ENCODE assay signal across 8 cellular contexts in the genomic region with DNA sequence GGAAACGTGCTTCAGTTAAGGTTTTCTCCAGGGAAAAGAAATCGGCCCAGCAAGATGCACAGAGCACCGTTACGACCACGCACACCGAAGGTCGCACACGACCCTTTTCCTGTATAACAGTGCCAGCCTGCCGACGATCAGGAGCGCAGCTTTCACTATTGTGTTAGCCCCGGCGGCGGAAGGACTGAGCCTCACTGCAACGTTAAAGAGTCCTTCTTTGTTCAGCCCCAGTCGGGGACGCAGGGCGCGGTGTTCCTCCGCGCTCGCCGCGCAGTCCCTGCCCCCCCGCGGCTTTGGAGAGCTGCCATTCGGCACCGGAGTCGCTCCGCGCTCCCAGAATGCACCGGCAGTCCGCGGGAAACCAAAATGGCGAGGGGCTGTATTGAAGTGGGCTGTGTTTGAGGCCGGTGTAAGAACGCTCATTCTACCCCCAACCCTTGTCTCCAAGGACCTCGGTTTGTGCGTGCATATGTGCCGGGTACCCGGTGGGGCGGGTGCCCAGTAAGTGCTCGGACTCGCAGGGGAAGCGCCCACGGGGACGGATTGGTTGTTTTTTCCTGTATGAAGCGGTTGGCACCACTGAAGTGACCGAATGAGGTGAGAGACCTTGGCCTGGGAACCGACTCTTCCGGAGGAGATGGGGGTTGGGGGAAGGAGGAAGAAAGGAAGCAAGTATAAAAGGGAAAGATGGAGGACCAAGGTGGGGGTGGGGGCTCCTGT. TPM values are rescaled to one million over a fixed set of nuclear protein-coding genes. Genes with fewer than 3 reads are reported as not detected.
DNase-seq lines count a peak whose midpoint lies in the region; ATAC-seq, FAIRE-seq and TF ChIP-seq lines count a peak whose summit lies in the region.

A gene (plus strand): TSS at position 349 of the 720 bp plus-strand sequence. CDS start 244 bp downstream, at position 593.

- H3K9me3 ChIP-seq in Caco-2, result no peaks in the 10 kb centered on the region
- peaks cover 3 to 8% of the 10 kb centered on the region in 2 experiments; a peak in 2 of 4 replicates for H3K9me3 ChIP-seq in H1 (ENCODE audit: insufficient read depth in 2 of 2, low read depth in 1 of 2, low read length in 1 of 2)

- peak within 1 kb of the TSS; percentile 43; the same call in 1 of the 2 replicates for H2BK20ac ChIP-seq in H1 (ENCODE audit: low read length)

- WGBS in H1 (ENCODE audit: extremely low coverage in 1 of 2, insufficient coverage in 1 of 2, insufficient read length in 1 of 2, insufficient replicate concordance in 2 of 2, low coverage in 1 of 2, low lambda C conversion rate in 2 of 2, missing lambda C conversion rate in 1 of 2), 2 experiments, result 1% methylated on average over 50 of the region's 51 CpGs; no CpG with 5 or more reads in 1 of the 2 experiments

- H3K56ac ChIP-seq in H1 (replicated peaks; ENCODE audit: insufficient read length, low read depth, low read length), result peak within 1 kb of the TSS; percentile 90

- BruUV-seq in Caco-2 (replicated peaks; lab: Mats Ljungman, UMichigan), result TSS peak; percentile 41

- H3K4me2 ChIP-seq in H1 (ENCODE audit: insufficient read depth in 1 of 2, low read depth in 2 of 2, low read length in 2 of 2), result peak within 1 kb of the TSS; percentile 46 to 78

- H4K5ac ChIP-seq in H1 (ENCODE audit: insufficient read length, low read depth, low read length), result peak within 1 kb of the TSS; percentile 92

- TF ChIP-seq POLR2A in H1 (IDR thresholded peaks at IDR 0.05; ENCODE audit: control extremely low read depth in 1 of 2, low read depth in 2 of 2, low read length in 2 of 2), result peak; percentile 96 to 98

- H2AK5ac ChIP-seq in H1 (ENCODE audit: low read depth, low read length), result peak within 1 kb of the TSS; percentile 76

- H3K4me3 ChIP-seq in Caco-2 (ENCODE audit: low read depth, low read length) (peak within 1 kb of the TSS; percentile 59), H1 (ENCODE audit: extremely low read depth in 1 of 4, insufficient read depth in 2 of 4, low read depth in 3 of 4, low read length in 4 of 4) (peak within 1 kb of the TSS; percentile 82 to 100 (median 98))

- H4K91ac ChIP-seq in H1 (replicated peaks; ENCODE audit: insufficient read length, low read length), result peak within 1 kb of the TSS; percentile 93

- peak within 1 kb of the TSS; percentile 83 for H2BK120ac ChIP-seq in H1 (replicated peaks; ENCODE audit: low read depth, low read length)

- peak within 1 kb of the TSS; percentile 85; the same call in 1 of the 2 replicates for H2BK12ac ChIP-seq in H1 (ENCODE audit: low read depth, low read length)

- H3K9me3 Mint-ChIP-seq in Caco-2 (ENCODE audit: unreplicated experiment) (no peaks in the 10 kb centered on the region), memory B cell (no peaks in the 10 kb centered on the region)

- peak within 1 kb of the TSS; percentile 97 for H3K27ac ChIP-seq in H1 (ENCODE audit: low read depth, low read length)

- CTCF ChIA-PET in Caco-2 (lab: Charles Lee), result interaction anchor here (0.6 to 1.2 kb wide), 2 partner anchors 87 to 226 kb away, joined by 4 to 6 read pairs; no protein-coding TSS in a partner anchor
- CTCF ChIA-PET in H1 (lab: Charles Lee; ENCODE audit: partially characterized antibody), result interaction anchor here (0.6 to 1.6 kb wide), 8 partner anchors 12 to 39 kb away, joined by 3 to 6 read pairs (median 4); no protein-coding TSS in a partner anchor

- H3K36me3 Mint-ChIP-seq in Caco-2 (ENCODE audit: insufficient read depth, unreplicated experiment) (peaks cover 17% of the 10 kb centered on the region), memory B cell (peaks cover 7% of the 10 kb centered on the region)

- H4K20me1 ChIP-seq in H1 (replicated peaks in 1 of 2; ENCODE audit: control insufficient read depth in 1 of 2, insufficient read depth in 2 of 2, low read length in 2 of 2), result peaks cover 5 to 6% of the 10 kb centered on the region in 2 experiments

- H3K23me2 ChIP-seq in H1 (ENCODE audit: low read depth, low read length), result peaks cover 4% of the 10 kb centered on the region; the same call in 1 of the 2 replicates

- no peaks in the 10 kb centered on the region for H3K79me1 ChIP-seq in H1 (ENCODE audit: low read depth, low read length)

- H3K4me1 Mint-ChIP-seq in Caco-2 (ENCODE audit: low read depth, unreplicated experiment) (no peaks in the 10 kb centered on the region), memory B cell (peaks cover 25% of the 10 kb centered on the region)

- intact Hi-C loops in Caco-2 (cut with micrococcal nuclease; ENCODE audit: unreplicated experiment), result no loop called here

- H3K9ac ChIP-seq in H1 (replicated peaks in 1 of 4; ENCODE audit: extremely low read depth in 1 of 4, low read depth in 3 of 4, low read length in 3 of 4), result peak within 1 kb of the TSS; percentile 97 to 100 (median 98)

- peak; percentile 81 for ATAC-seq in GM21381 (IDR thresholded peaks at IDR 0.05; ENCODE audit: unreplicated experiment)
- ATAC-seq in memory B cell (ENCODE audit: low read depth), result peak; percentile 87

- H2BK5ac ChIP-seq in H1 (ENCODE audit: low read depth, low read length), result peak within 1 kb of the TSS; percentile 99

- peaks cover 44 to 54% of the 10 kb centered on the region in 2 experiments for H3K79me2 ChIP-seq in H1 (ENCODE audit: control insufficient read depth in 1 of 2, insufficient read depth in 2 of 2, low read length in 2 of 2)

- peak; percentile 19 for FAIRE-seq in H1 (lab: Jason Lieb, UNC)

- DNase-seq in Caco-2 (peak; percentile 93 to 94), HUDEP-2 (lab: John Stamatoyannopoulos, UW; ENCODE audit: unreplicated experiment in 76 of 76) (peak; percentile 20 to 96 (median 92)), NOMO-1 treated with dmso at 0.1 percent for 144 hours (lab: John Stamatoyannopoulos, UW; ENCODE audit: unreplicated experiment) (peak; percentile 88), H1 (ENCODE audit: low read depth in 1 of 2, low spot score in 2 of 2) (peak; percentile 91 to 98), memory B cell (ENCODE audit: low spot score in 2 of 2) (peak; percentile 86 to 87)
- DNase-seq in activated CD8-positive, alpha-beta memory T cell treated with anti-CD3 and anti-CD28 coated beads for 4 hours (ENCODE audit: low read depth in 2 of 2), result peak; percentile 89 to 90
- DNase-seq in stimulated activated CD8-positive, alpha-beta memory T cell treated with anti-CD3 and anti-CD28 coated beads, Interleukin-12 subunit alpha, Interleukin-12 subunit beta, amount 100 ng/mL, for 1 hour (ENCODE audit: low read depth), result peak; percentile 90

- H4K8ac ChIP-seq in H1 (ENCODE audit: extremely low read depth, insufficient read depth, low read length), result peak within 1 kb of the TSS; percentile 99; the same call in 1 of the 2 replicates

- peak; percentile 22 to 24; a peak in 1 of 4 replicates for TF ChIP-seq RAD21 in H1 (IDR thresholded peaks at IDR 0.05 in 1 of 2, conservative IDR thresholded peaks at IDR 0.05 in 1 of 2; ENCODE audit: low read depth in 2 of 2, low read length in 2 of 2)

- H3K4me3 Mint-ChIP-seq in Caco-2 (ENCODE audit: unreplicated experiment) (peak within 1 kb of the TSS; percentile 94), memory B cell (peak within 1 kb of the TSS; percentile 89)

- peak within 1 kb of the TSS; percentile 45; the same call in 1 of the 2 replicates for H2AFZ ChIP-seq in H1 (ENCODE audit: low read length)

- H3K27ac Mint-ChIP-seq in Caco-2 (ENCODE audit: unreplicated experiment) (peak within 1 kb of the TSS; percentile 78), memory B cell (peak within 1 kb of the TSS; percentile 91)

- H3K14ac ChIP-seq in H1 (ENCODE audit: insufficient read length), result no peak within 1 kb of the TSS

- peaks cover 5% of the 10 kb centered on the region; the same call in 1 of the 2 replicates for H3K4me1 ChIP-seq in Caco-2
- H3K4me1 ChIP-seq in H1 (replicated peaks in 1 of 4; ENCODE audit: control insufficient read depth in 3 of 4, insufficient read depth in 4 of 4, low read length in 3 of 4), result no peaks in the 10 kb centered on the region; a peak in 2 of 7 replicates

- no peak within 1 kb of the TSS for H3K23ac ChIP-seq in H1 (ENCODE audit: insufficient read length)

- peak within 1 kb of the TSS; percentile 83; the same call in 1 of the 2 replicates for H2BK15ac ChIP-seq in H1 (ENCODE audit: low read length)

- peak within 1 kb of the TSS; percentile 96 for H3K18ac ChIP-seq in H1 (ENCODE audit: extremely low read depth, low read length)

- H3K4ac ChIP-seq in H1 (replicated peaks; ENCODE audit: insufficient read length, low read depth, low read length), result peak within 1 kb of the TSS; percentile 98

- POLR2A ChIA-PET in Caco-2 (lab: Charles Lee) (interaction anchor here (0.5 kb wide), 1 partner anchor 17 kb away, joined by 3 read pairs; no protein-coding TSS in a partner anchor), H1 (lab: Charles Lee; ENCODE audit: partially characterized antibody) (interaction anchor here (0.7 to 4.1 kb wide), 49 partner anchors 11 to 844 kb away, joined by 3 to 65 read pairs (median 5); a partner anchor contains a TSS)

- TF ChIP-seq CTCF in Caco-2 (IDR thresholded peaks at IDR 0.05; ENCODE audit: insufficient read depth in 1 of 2, low read depth in 1 of 2, low read length in 1 of 2, severe bottlenecking in 1 of 2, unreplicated experiment in 1 of 2) (no peak), H1 (IDR thresholded peaks at IDR 0.05; ENCODE audit: control extremely low read depth in 1 of 3, insufficient read depth in 1 of 3, low read depth in 1 of 3, low read length in 3 of 3) (peak in 1 of 3 experiments; percentile 19; a peak in 1 of 4 replicates)

- peak; percentile 21 to 96 for TF ChIP-seq EP300 in H1 (IDR thresholded peaks at IDR 0.05; ENCODE audit: borderline replicate concordance in 1 of 2, low read depth in 2 of 2, low read length in 2 of 2)

- H3K36me3 ChIP-seq in Caco-2 (ENCODE audit: control insufficient read depth, insufficient read depth, low read length), result no peaks in the 10 kb centered on the region
- peaks cover 0 to 24% (median 9%) of the 10 kb centered on the region in 4 experiments; a peak in 3 of 8 replicates for H3K36me3 ChIP-seq in H1 (ENCODE audit: control insufficient read depth in 2 of 4, insufficient read depth in 4 of 4, low read length in 3 of 4)

- no peaks in the 10 kb centered on the region for H3K27me3 Mint-ChIP-seq in Caco-2 (ENCODE audit: insufficient read depth, unreplicated experiment)
- H3K27me3 Mint-ChIP-seq in memory B cell, result no peaks in the 10 kb centered on the region

- H3K27me3 ChIP-seq in Caco-2 (replicated peaks; ENCODE audit: control insufficient read depth, insufficient read depth, low read length) (no peaks in the 10 kb centered on the region), H1 (replicated peaks in 1 of 4; ENCODE audit: control insufficient read depth in 3 of 4, extremely low read depth in 1 of 4, insufficient read depth in 3 of 4, low read length in 3 of 4) (no peaks in the 10 kb centered on the region)

RNA-seq across cellular contexts. Expression of the gene that starts here (rescaled TPM):
- total RNA-seq in Caco-2 (2022), result 29.9 and 36.8 TPM in 2 replicates
- 101 and 102 TPM in 2 replicates for total RNA-seq in H1 (2021; fragmentation: NEBNext Ultra II Directional; extraction: Animal tissue kit (Norgen Biotek cat#: 25700))
- polyA plus RNA-seq in H1 (2011; rRNA removed), result 32.9 and 72.1 TPM in 2 replicates
- 72.5 TPM for polyA plus RNA-seq in H1 (2011; cell fraction: cytosol; rRNA removed)
- 62.3 TPM for polyA plus RNA-seq in H1 (2011; cell fraction: nucleus; rRNA removed)
- 73.4 to 112 TPM (median 81.3 TPM) in 4 replicates for polyA plus RNA-seq in H1 (2012, experiment 1 of 2)
- polyA plus RNA-seq in H1 (2012, experiment 2 of 2), result 4.2 TPM
- 82.2 TPM for polyA plus RNA-seq in H1 (2013, experiment 1 of 2)
- polyA plus RNA-seq in H1 (2013, experiment 2 of 2), result 83.1 TPM
- 139 and 186 TPM in 2 replicates for polyA minus RNA-seq in H1 (2011; rRNA and poly(A)+ RNA removed)
- polyA minus RNA-seq in H1 (2011; cell fraction: cytosol; rRNA and poly(A)+ RNA removed), result 53.3 TPM
- 149 TPM for polyA minus RNA-seq in H1 (2011; cell fraction: nucleus; rRNA and poly(A)+ RNA removed)

Comparison
In these comparisons a context has a peak if more than half of its experiments do, and no peak if none do; other contexts are left out.
1. Peak in every context shown above with its lines: DNase-seq, ATAC-seq, H3K4me3 ChIP-seq and H3K27ac ChIP-seq.